Comparison of ENCODE assay signal across 38 cellular contexts in the genomic region with DNA sequence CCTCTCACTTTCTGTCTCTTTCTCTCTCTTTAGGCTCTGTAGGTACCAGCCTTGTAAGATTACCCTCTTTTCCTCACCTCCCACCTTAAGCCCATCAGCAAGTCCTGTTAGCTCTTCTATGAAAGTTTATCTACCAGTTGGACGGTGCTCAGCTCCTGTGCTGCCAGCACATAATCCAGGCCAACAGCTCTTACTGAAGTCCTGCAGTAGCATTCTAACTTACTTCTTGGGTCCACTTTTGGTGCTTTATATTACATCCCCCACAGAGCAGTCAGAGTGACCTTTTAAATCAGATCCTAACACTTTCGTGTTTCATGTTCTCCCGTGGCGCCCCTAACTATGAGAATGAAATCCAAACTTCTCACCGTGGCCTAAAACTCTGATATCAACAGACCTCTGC. TPM values are rescaled to one million over a fixed set of nuclear protein-coding genes. Genes with fewer than 3 reads are reported as not detected.
"Had no signal": no experiment of that assay in that cellular context is flagged by ENCODE, and none has a peak within 500 bp of the region (broad histone marks: within the 10 kb centered on the region; RNA-seq: fewer than 3 reads in every experiment).

No MANE protein-coding gene starts in this region.

- H3K9me3 ChIP-seq: MG63 had no signal

- H3K27me3 ChIP-seq: MG63 had no signal

- H3K36me3 ChIP-seq: MG63 had no signal

- H3K4me3 ChIP-seq: MG63 had no signal

- H3K27ac ChIP-seq: KMS-11 had no signal

- DNase-seq: Karpas-422, Kasumi-1, KG1, MG63, MM.1S, MV-4-11, NCI-H1048, NCI-H1092, NCI-H1092 treated with DMSO at 0.1 percent for 48 hours, NCI-H1105, NCI-H1105 treated with DMSO at 0.1 percent for 48 hours, NCI-H1417, NCI-H1417 treated with DMSO at 0.1 percent for 48 hours, NCI-H1436, NCI-H1436 treated with DMSO at 0.1 percent for 48 hours, NCI-H146, NCI-H1694, NCI-H1694 treated with DMSO at 0.1 percent for 48 hours, NCI-H187, NCI-H187 treated with DMSO at 0.1 percent for 48 hours, NCI-H1930, NCI-H2029, NCI-H2029 treated with DMSO at 0.1 percent for 48 hours, NCI-H2081, NCI-H2081 treated with DMSO at 0.1 percent for 48 hours, NCI-H2107, NCI-H2171, NCI-H2171 treated with DMSO at 0.1 percent for 48 hours, NCI-H2227 treated with DMSO at 0.1 percent for 48 hours, NCI-H226, NCI-H345, NCI-H446, NCI-H446 treated with DMSO at 0.1 percent for 48 hours, NCI-H510A had no signal

RNA-seq across cellular contexts. Expression of a gene that starts 38.9 kb away (rescaled TPM):
- total RNA-seq: LHCN-M2, MCF 10A, NCI-H460 had no signal
